18 cellular contexts compared by ENCODE assay signal in genomic region chr20:53788253-53789022, GRCh38.
DNase-seq lines count a peak whose midpoint lies in the region; ATAC-seq, FAIRE-seq and TF ChIP-seq lines count a peak whose summit lies in the region.
"Had no signal": no experiment of that assay in that cellular context is flagged by ENCODE, and none has a peak within 500 bp of the region (broad histone marks: within the 10 kb centered on the region; RNA-seq: fewer than 3 reads in every experiment).

No MANE protein-coding gene starts in this region.

- H3K9me1 ChIP-seq in K562 (ENCODE audit: control insufficient read depth, insufficient read depth, low read length) = no peaks in the 10 kb centered on the region

- 0 out of 2 replicates have a peak, but pooled peaks cover 4% of the 10 kb centered on the region for H3F3A ChIP-seq in GM23338 (replicated peaks; ENCODE audit: low read depth)
- peaks cover 60% of the 10 kb centered on the region for H3F3A ChIP-seq in PC-9 (ENCODE audit: insufficient read depth, low read depth)

- no peak for TF ChIP-seq POLR2A in K562 (conservative IDR thresholded peaks at IDR 0.05)

- TF ChIP-seq RAD21 in K562 (CRISPR knock-in tag; conservative IDR thresholded peaks at IDR 0.05 in 1 of 2, IDR thresholded peaks at IDR 0.05 in 1 of 2) = no peak

- H3K4me1 ChIP-seq in GM23338 (ENCODE audit: insufficient read depth) (peaks cover 33% of the 10 kb centered on the region), PC-9 (replicated peaks; ENCODE audit: insufficient read depth) (peaks cover 71% of the 10 kb centered on the region), K562 (replicated peaks in 1 of 2; ENCODE audit: control insufficient read depth in 2 of 2, insufficient read depth in 2 of 2, low read length in 2 of 2) (peaks cover 0 to 5% of the 10 kb centered on the region in 2 experiments; a peak in 2 of 5 replicates), lower lobe of right lung (peaks cover 18% of the 10 kb centered on the region)
- H3K4me1 ChIP-seq in CD4-positive, alpha-beta memory T cell (ENCODE audit: insufficient read depth, low read length) = no peaks in the 10 kb centered on the region

- H2AFZ ChIP-seq in GM23338 (no peak overlapping the region), PC-9 (no peak overlapping the region), K562 (ENCODE audit: low read depth, low read length) (no peak overlapping the region)

- H3K36me3 Mint-ChIP-seq in GM23338 (ENCODE audit: low read depth) (peaks cover 4% of the 10 kb centered on the region; the same call in 1 of the 3 replicates), osteocyte (ENCODE audit: unreplicated experiment) (no peaks in the 10 kb centered on the region)
- no peaks in the 10 kb centered on the region for H3K36me3 Mint-ChIP-seq in CD4-positive, alpha-beta memory T cell
- H3K36me3 Mint-ChIP-seq: CD4-positive, CD25-positive, alpha-beta regulatory T cell had no signal

- no peak overlapping the region for H3K4me3 ChIP-seq in GM23338
- no peak overlapping the region; the same call in 1 of the 2 replicates for H3K4me3 ChIP-seq in PC-9
- H3K4me3 ChIP-seq in K562 = no peak overlapping the region
- no peak overlapping the region for H3K4me3 ChIP-seq in CD4-positive, alpha-beta memory T cell (ENCODE audit: low read length in 2 of 2)
- no peak overlapping the region for H3K4me3 ChIP-seq in lower lobe of right lung
- H3K4me3 ChIP-seq: HAP-1, SJSA1 had no signal

- H3K4me3 Mint-ChIP-seq in GM23338 = no peak overlapping the region
- H3K4me3 Mint-ChIP-seq in osteocyte (ENCODE audit: unreplicated experiment) = no peak overlapping the region
- no peak overlapping the region for H3K4me3 Mint-ChIP-seq in CD4-positive, alpha-beta memory T cell
- H3K4me3 Mint-ChIP-seq: B cell; CD4-positive, CD25-positive, alpha-beta regulatory T cell had no signal

- TF ChIP-seq CTCF in GM23338 (conservative IDR thresholded peaks at IDR 0.05; ENCODE audit: low read depth in 2 of 2) (no peak), PC-9 (conservative IDR thresholded peaks at IDR 0.05) (no peak), K562 (IDR thresholded peaks at IDR 0.05 in 2 of 3, conservative IDR thresholded peaks at IDR 0.05 in 1 of 3; ENCODE audit: insufficient read depth in 2 of 3, low read depth in 1 of 3, low read length in 3 of 3) (no peak), osteocyte (IDR thresholded peaks at IDR 0.05) (no peak), lower lobe of right lung (IDR thresholded peaks at IDR 0.05) (no peak)

- H3K27me3 Mint-ChIP-seq in GM23338 (ENCODE audit: insufficient read depth, low read depth, poor library complexity) (peaks cover 6% of the 10 kb centered on the region), osteocyte (ENCODE audit: unreplicated experiment) (no peaks in the 10 kb centered on the region)
- H3K27me3 Mint-ChIP-seq in CD4-positive, alpha-beta memory T cell = no peaks in the 10 kb centered on the region
- H3K27me3 Mint-ChIP-seq: B cell; CD4-positive, CD25-positive, alpha-beta regulatory T cell had no signal

- TF ChIP-seq EP300 in K562 (IDR thresholded peaks at IDR 0.05; ENCODE audit: low read length) = no peak

- H3K4me2 ChIP-seq in GM23338 (no peak overlapping the region), PC-9 (peak overlapping the region; percentile 83; the same call in 1 of the 2 replicates), K562 (ENCODE audit: insufficient read depth, low read length) (no peak overlapping the region)

- WGBS in K562 (ENCODE audit: insufficient coverage, low coverage, missing lambda C conversion rate) = 83% methylated on average over 6 of the region's 6 CpGs

- in situ Hi-C loops in K562 (cut with MboI) = no loop called here

- H3K9ac ChIP-seq in K562 (ENCODE audit: insufficient read depth in 1 of 2, low read depth in 2 of 2, low read length in 2 of 2) = no peak overlapping the region

- H3K27me3 ChIP-seq in GM23338 (ENCODE audit: insufficient read depth) (no peaks in the 10 kb centered on the region), PC-9 (ENCODE audit: insufficient read depth, low read depth) (no peaks in the 10 kb centered on the region), K562 (ENCODE audit: control insufficient read depth in 2 of 2, insufficient read depth in 2 of 2, low read length in 2 of 2) (no peaks in the 10 kb centered on the region), lower lobe of right lung (ENCODE audit: low read depth) (no peaks in the 10 kb centered on the region)
- H3K27me3 ChIP-seq in CD4-positive, alpha-beta memory T cell (ENCODE audit: insufficient read depth, low read length) = no peaks in the 10 kb centered on the region
- H3K27me3 ChIP-seq: SJSA1 had no signal

- H3K27ac ChIP-seq in GM23338 (ENCODE audit: low read depth) (no peak overlapping the region), PC-9 (peak overlapping the region; percentile 98), K562 (ENCODE audit: extremely low read depth, low read depth, low read length) (no peak overlapping the region), lower lobe of right lung (no peak overlapping the region)
- no peak overlapping the region for H3K27ac ChIP-seq in CD4-positive, alpha-beta memory T cell (ENCODE audit: low read depth, low read length)

- H3K27ac Mint-ChIP-seq in GM23338 (0 out of 2 replicates have a peak overlapping the region, but pooled peaks have one; percentile 4), osteocyte (ENCODE audit: unreplicated experiment) (peak overlapping the region; percentile 86)
- peak overlapping the region in 1 of 7 donors; percentile 29 for H3K27ac Mint-ChIP-seq in CD4-positive, alpha-beta memory T cell
- H3K27ac Mint-ChIP-seq: B cell; CD4-positive, CD25-positive, alpha-beta regulatory T cell had no signal

- no peak for FAIRE-seq in K562 (lab: Jason Lieb, UNC)

- H3K9me3 ChIP-seq in PC-9 (ENCODE audit: insufficient read depth, low read depth) (no peaks in the 10 kb centered on the region; the same call in 1 of the 2 replicates), K562 (replicated peaks; ENCODE audit: control insufficient read depth, insufficient read depth, low read depth, low read length) (no peaks in the 10 kb centered on the region), lower lobe of right lung (no peaks in the 10 kb centered on the region)
- no peaks in the 10 kb centered on the region for H3K9me3 ChIP-seq in CD4-positive, alpha-beta memory T cell (ENCODE audit: control insufficient read depth in 1 of 2, low read length in 2 of 2)
- H3K9me3 ChIP-seq: HAP-1, SJSA1 had no signal

- CTCF ChIA-PET in PC-9 (lab: Charles Lee) = interaction anchor here (0.6 kb wide), 1 partner anchor 40 kb away, joined by 6 read pairs; no protein-coding TSS in a partner anchor
- CTCF ChIA-PET in K562 (lab: Yijun Ruan, JAX; ENCODE audit: low intra/inter-chr PET ratio) = no interaction called here
- CTCF ChIA-PET in CD4-positive, alpha-beta memory T cell (lab: Charles Lee; ENCODE audit: partially characterized antibody) = no interaction called here

- H3K4me1 Mint-ChIP-seq in GM23338 (peaks cover 45% of the 10 kb centered on the region), osteocyte (ENCODE audit: unreplicated experiment) (peaks cover 60% of the 10 kb centered on the region)
- peaks cover 2 to 9% (median 4%) of the 10 kb centered on the region in 4 donors for H3K4me1 Mint-ChIP-seq in CD4-positive, alpha-beta memory T cell

- intact Hi-C loops in PC-9 (cut with micrococcal nuclease; ENCODE audit: unreplicated experiment) (loop anchor here (5.0 kb wide), 1 partner anchor 166 kb away; no protein-coding TSS in a partner anchor), K562 (cut with micrococcal nuclease) (no loop called here), lower lobe of right lung (cut with DNase I) (no loop called here)
- intact Hi-C loops in CD4-positive, alpha-beta memory T cell (cut with micrococcal nuclease) = no loop called here

- DNase-seq in GM23338 (ENCODE audit: low spot score) = no peak
- no peak for DNase-seq in PC-9
- no peak for DNase-seq in K562 (ENCODE audit: extremely low read depth in 1 of 4, low spot score in 3 of 4)
- DNase-seq in osteocyte (ENCODE audit: extremely low spot score, unreplicated experiment) = no peak
- no peak for DNase-seq in CD4-positive, alpha-beta memory T cell
- DNase-seq in DMS114 treated with DMSO at 0.1 percent for 48 hours (lab: John Stamatoyannopoulos, UW; ENCODE audit: unreplicated experiment) = no peak
- no peak for DNase-seq in stimulated activated CD4-positive, alpha-beta T cell treated with anti-CD3 and anti-CD28 coated beads, Interleukin-1b, Interleukin-23, amount 100 ng/mL, for 48 hours
- DNase-seq in lower lobe of right lung = no peak
- DNase-seq: CD4-positive, CD25-positive, alpha-beta regulatory T cell; NCI-H1105; NCI-H1694; NCI-H2107; NCI-H510A; NCI-H748 treated with DMSO at 0.1 percent for 48 hours; NK-92 treated with Interleukin-12 subunit alpha and Interleukin-12 subunit beta, amount 100 ng/mL, for 24 hours had no signal

- H3K79me2 ChIP-seq in GM23338 (replicated peaks; ENCODE audit: insufficient read depth) = no peaks in the 10 kb centered on the region
- H3K79me2 ChIP-seq in PC-9 (ENCODE audit: low read depth) = no peaks in the 10 kb centered on the region
- H3K79me2 ChIP-seq in K562 (ENCODE audit: control insufficient read depth, insufficient read depth, low read length) = no peaks in the 10 kb centered on the region

- H3K9me2 ChIP-seq in GM23338 (ENCODE audit: insufficient read depth) (no peaks in the 10 kb centered on the region), PC-9 (ENCODE audit: insufficient read depth) (no peaks in the 10 kb centered on the region)

- H3K9me3 Mint-ChIP-seq in GM23338 = no peaks in the 10 kb centered on the region
- peaks cover 3% of the 10 kb centered on the region for H3K9me3 Mint-ChIP-seq in osteocyte (ENCODE audit: unreplicated experiment)
- no peaks in the 10 kb centered on the region for H3K9me3 Mint-ChIP-seq in CD4-positive, alpha-beta memory T cell

- BruUV-seq in PC-9 (replicated peaks; lab: Mats Ljungman, UMichigan) (no TSS peak), K562 (replicated peaks; lab: Mats Ljungman, UMichigan) (no TSS peak)

- POLR2A ChIA-PET in PC-9 (lab: Charles Lee; ENCODE audit: unreplicated experiment) = interaction anchor here (0.6 kb wide), 1 partner anchor 40 kb away, joined by 9 read pairs; no protein-coding TSS in a partner anchor
- POLR2A ChIA-PET in K562 (lab: Yijun Ruan, JAX) = no interaction called here
- POLR2A ChIA-PET in CD4-positive, alpha-beta memory T cell (lab: Charles Lee; ENCODE audit: partially characterized antibody) = interaction anchor here (0.5 kb wide), 1 partner anchor 1001 kb away, joined by 3 read pairs; no protein-coding TSS in a partner anchor

- no peak for ATAC-seq in GM23338
- no peak for ATAC-seq in K562
- no peak for ATAC-seq in lower lobe of right lung

- no peaks in the 10 kb centered on the region for H3K36me3 ChIP-seq in GM23338 (ENCODE audit: insufficient read depth)
- H3K36me3 ChIP-seq in PC-9 (ENCODE audit: low read depth) = no peaks in the 10 kb centered on the region
- no peaks in the 10 kb centered on the region for H3K36me3 ChIP-seq in K562 (ENCODE audit: control insufficient read depth, insufficient read depth, low read length)
- H3K36me3 ChIP-seq in CD4-positive, alpha-beta memory T cell (ENCODE audit: insufficient read depth, low read length) = no peaks in the 10 kb centered on the region
- H3K36me3 ChIP-seq in lower lobe of right lung = no peaks in the 10 kb centered on the region
- H3K36me3 ChIP-seq: HAP-1, SJSA1 had no signal

- no peaks in the 10 kb centered on the region for H4K20me1 ChIP-seq in GM23338 (replicated peaks; ENCODE audit: insufficient read depth)
- no peaks in the 10 kb centered on the region for H4K20me1 ChIP-seq in PC-9 (ENCODE audit: insufficient read depth)
- H4K20me1 ChIP-seq in K562 (replicated peaks; ENCODE audit: control insufficient read depth, insufficient read depth, low read length) = no peaks in the 10 kb centered on the region
